Comparison of ENCODE assay signal across 8 cellular contexts in genomic region chr7:1664711-1665591, GRCh38. TPM values are rescaled to one million over a fixed set of nuclear protein-coding genes. Genes with fewer than 3 reads are reported as not detected.
A peak's percentile ranks its signal among the peaks of the same experiment; 100 is the strongest.
DNase-seq lines count a peak whose midpoint lies in the region; ATAC-seq and TF ChIP-seq lines count a peak whose summit lies in the region.

No MANE protein-coding gene starts in this region.

- peaks cover 6% of the 10 kb centered on the region for H3K4me1 Mint-ChIP-seq in nephron

- peak; percentile 30 for DNase-seq in DMS79 treated with DMSO at 0.1 percent for 48 hours (lab: John Stamatoyannopoulos, UW)
- no peak for DNase-seq in DMS79 (lab: John Stamatoyannopoulos, UW)
- DNase-seq in NCI-H345 (lab: John Stamatoyannopoulos, UW), result peak; percentile 71
- peak; percentile 46 for DNase-seq in activated T-cell treated with anti-CD3 and anti-CD28 coated beads for 48 hours (ENCODE audit: low read depth)
- DNase-seq in fibroblast of lung (ENCODE audit: low read depth in 2 of 2), result peak; percentile 52

- TF ChIP-seq CTCF in fibroblast of lung (conservative IDR thresholded peaks at IDR 0.05 in 1 of 2, IDR thresholded peaks at IDR 0.05 in 1 of 2; ENCODE audit: low read depth in 1 of 2, low read length in 2 of 2) (peak; percentile 66 to 75), nephron (IDR thresholded peaks at IDR 0.05; ENCODE audit: unreplicated experiment in 3 of 3) (peak; percentile 80 to 91 (median 82))

- peaks cover 56% of the 10 kb centered on the region for H3K27me3 Mint-ChIP-seq in nephron (ENCODE audit: low read depth)

- H3K4me3 ChIP-seq in fibroblast of lung (replicated peaks in 1 of 4; ENCODE audit: control extremely low read depth in 1 of 4, insufficient read depth in 1 of 4, low read depth in 3 of 4, low read length in 4 of 4) (peak overlapping the region; percentile 29 to 58 (median 35)), stomach smooth muscle (ENCODE audit: low read length in 2 of 2) (peak overlapping the region; percentile 55 to 70)

- H3K36me3 ChIP-seq in fibroblast of lung (ENCODE audit: control insufficient read depth, insufficient read depth, low read length) (no peaks in the 10 kb centered on the region), stomach smooth muscle (ENCODE audit: control insufficient read depth in 2 of 2, insufficient read depth in 2 of 2, low read length in 2 of 2) (no peaks in the 10 kb centered on the region)

- H3K4me3 Mint-ChIP-seq in nephron, result peak overlapping the region; percentile 64 to 72 (median 65)

- no peaks in the 10 kb centered on the region for H4K20me1 ChIP-seq in fibroblast of lung (ENCODE audit: control insufficient read depth, extremely low read depth, insufficient read depth, low read length)

- H3K27ac ChIP-seq in fibroblast of lung (ENCODE audit: insufficient read depth, low read length), result no peak overlapping the region
- H3K27ac ChIP-seq in stomach smooth muscle (ENCODE audit: low read length), result no peak overlapping the region

- H3K79me2 ChIP-seq in fibroblast of lung (ENCODE audit: control insufficient read depth, insufficient read depth, low read length), result no peaks in the 10 kb centered on the region

- H3K9ac ChIP-seq in fibroblast of lung (ENCODE audit: insufficient read depth, low read length) (peak overlapping the region; percentile 53), stomach smooth muscle (ENCODE audit: low read length in 2 of 2) (no peak overlapping the region)

- H3K9me3 ChIP-seq in fibroblast of lung (ENCODE audit: control insufficient read depth, insufficient read depth, low read depth, low read length), result no peaks in the 10 kb centered on the region
- H3K9me3 ChIP-seq in stomach smooth muscle (ENCODE audit: control insufficient read depth in 2 of 2, low read length in 2 of 2), result no peaks in the 10 kb centered on the region

- no peak for ATAC-seq in HG03521 (IDR thresholded peaks at IDR 0.05; ENCODE audit: unreplicated experiment)

- no peaks in the 10 kb centered on the region for H3K9me3 Mint-ChIP-seq in nephron

- peak overlapping the region; percentile 68 for H3K4me2 ChIP-seq in fibroblast of lung (ENCODE audit: extremely low read depth, insufficient read depth, low read length)

- H2AFZ ChIP-seq in fibroblast of lung (ENCODE audit: low read length), result peak overlapping the region; percentile 59

- no peaks in the 10 kb centered on the region for H3K36me3 Mint-ChIP-seq in nephron (ENCODE audit: low read depth)

- no peak overlapping the region for H3K27ac Mint-ChIP-seq in nephron

- H3K4me1 ChIP-seq in fibroblast of lung (ENCODE audit: control insufficient read depth, extremely low read depth, insufficient read depth, low read length) (no peaks in the 10 kb centered on the region), stomach smooth muscle (ENCODE audit: control insufficient read depth, insufficient read depth, low read length) (peaks cover 23% of the 10 kb centered on the region)

- H3K27me3 ChIP-seq in fibroblast of lung (ENCODE audit: control insufficient read depth, insufficient read depth, low read length) (peaks cover 29% of the 10 kb centered on the region), stomach smooth muscle (ENCODE audit: control insufficient read depth in 1 of 2, insufficient read depth in 2 of 2, low read length in 2 of 2) (peaks cover 19 to 65% of the 10 kb centered on the region in 2 donors)

RNA-seq across cellular contexts. Expression of gene ELFN1, which starts 5.1 kb away (rescaled TPM):
- 0.33 and 0.51 TPM in 2 replicates for total RNA-seq in fibroblast of lung
- 0.16 and 0.26 TPM in 2 replicates for polyA plus RNA-seq in fibroblast of lung
- polyA plus RNA-seq in fibroblast of lung (2012), result 0.28 and 0.50 TPM in 2 replicates
- polyA minus RNA-seq in fibroblast of lung (ENCODE audit: low replicate concordance), result 0.74 TPM in 1 of 2 replicates, not detected in the other
